25 cellular contexts compared by ENCODE assay signal in the genomic region with DNA sequence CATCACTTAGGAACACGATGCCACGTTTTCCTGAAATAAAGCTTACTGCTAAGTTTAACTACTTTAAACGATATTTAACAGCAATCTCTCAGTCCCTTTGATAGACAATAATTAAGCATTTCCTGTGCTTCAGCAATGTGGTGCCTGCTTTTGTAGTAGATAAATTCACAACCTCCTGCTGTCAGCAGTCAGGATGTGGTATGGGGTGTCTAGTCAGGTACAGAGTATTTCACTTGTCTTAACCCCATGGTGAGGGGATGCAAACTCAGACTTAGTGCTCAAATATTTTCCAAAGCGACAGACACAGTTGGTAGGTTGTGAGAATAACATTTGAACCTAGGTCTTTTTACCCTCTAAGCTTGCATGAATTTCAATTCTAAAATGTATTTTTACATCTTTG.
"Had no signal": no experiment of that assay in that cellular context is flagged by ENCODE, and none has a peak within 500 bp of the region (broad histone marks: within the 10 kb centered on the region; RNA-seq: fewer than 3 reads in every experiment).

No MANE protein-coding gene starts in this region.

- H3K27ac ChIP-seq: brain microvascular endothelial cell, heart left ventricle, stomach, thyroid gland, upper lobe of right lung, WERI-Rb-1 had no signal

- H3K9me3 ChIP-seq: heart left ventricle, stomach, thyroid gland, upper lobe of right lung had no signal

- DNase-seq: activated CD4-positive, alpha-beta memory T cell treated with anti-CD3 and anti-CD28 coated beads for 36 hours; activated CD4-positive, alpha-beta T cell treated with anti-CD3 and anti-CD28 coated beads, Interleukin-2, amount 10 ng/mL, durations not matched to agents 24 days and 14 days; activated CD4-positive, CD25-positive, alpha-beta regulatory T cell treated with anti-CD3 and anti-CD28 coated beads, Interleukin-2, amount 50 U/mL, for 72 hours; activated CD8-positive, alpha-beta memory T cell treated with anti-CD3 and anti-CD28 coated beads, Interleukin-2, amount 50 U/mL, for 4 hours; activated effector memory CD4-positive, alpha-beta T cell treated with anti-CD3 and anti-CD28 coated beads, Interleukin-2, amount 50 U/mL, for 16 hours; activated naive CD4-positive, alpha-beta T cell treated with anti-CD3 and anti-CD28 coated beads for 36 hours; activated naive CD8-positive, alpha-beta T cell treated with anti-CD3 and anti-CD28 coated beads, Interleukin-2, amount 10 ng/mL, durations not matched to agents 7 days and 5 days; activated T-cell treated with anti-CD3 and anti-CD28 coated beads, Interleukin-2, amount 50 U/mL, for 1 hour; brain microvascular endothelial cell; endodermal cell; foreskin fibroblast; heart left ventricle; hypothalamus; immature natural killer cell; kidney; natural killer cell; right cardiac atrium; stimulated activated CD4-positive, alpha-beta T cell treated with anti-CD3 and anti-CD28 coated beads, Interleukin-15, amount 100 ng/mL, for 24 hours; stimulated activated CD4-positive, alpha-beta T cell treated with anti-CD3 and anti-CD28 coated beads, Interleukin-2, amount 100 ng/mL, for 24 hours; stimulated activated naive B cell treated with anti-CD40 and anti-IgM and Interleukin-4, amounts not matched to agents 10 μg/mL and 1 μg/mL and 100 μg/mL, for 72 hours; stomach; T1000; thyroid gland; upper lobe of right lung; WERI-Rb-1 had no signal

- H3K36me3 ChIP-seq: brain microvascular endothelial cell, heart left ventricle, stomach, thyroid gland, upper lobe of right lung, WERI-Rb-1 had no signal

- H3K4me3 ChIP-seq: heart left ventricle, stomach, thyroid gland, upper lobe of right lung had no signal
